Comparison of ENCODE assay signal across 31 cellular contexts in the genomic region with DNA sequence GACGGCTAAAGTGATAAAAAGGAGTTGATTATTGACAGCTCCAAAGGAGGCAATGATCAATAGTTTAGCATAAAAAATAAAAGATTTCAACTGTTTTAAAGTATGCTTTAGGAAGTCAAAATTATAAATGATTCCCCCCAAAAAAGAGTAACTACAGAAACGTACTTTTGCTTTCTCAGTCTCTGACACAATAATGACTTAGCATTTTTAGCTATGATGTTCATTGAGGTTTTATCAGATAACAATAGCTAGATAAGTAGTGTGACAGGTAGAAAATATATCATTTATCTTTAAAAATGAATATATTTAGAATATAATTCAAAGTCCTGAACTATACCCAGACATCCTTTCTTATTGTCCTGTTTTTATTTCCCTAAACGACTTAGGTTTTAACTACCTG.
DNase-seq lines count a peak whose midpoint lies in the region; ATAC-seq, FAIRE-seq and TF ChIP-seq lines count a peak whose summit lies in the region.
"Had no signal": no experiment of that assay in that cellular context is flagged by ENCODE, and none has a peak within 500 bp of the region (broad histone marks: within the 10 kb centered on the region; RNA-seq: fewer than 3 reads in every experiment).

No MANE protein-coding gene starts in this region.

- no peak for TF ChIP-seq CTCF in K562 (IDR thresholded peaks at IDR 0.05 in 2 of 3, conservative IDR thresholded peaks at IDR 0.05 in 1 of 3; ENCODE audit: insufficient read depth in 2 of 3, low read depth in 1 of 3, low read length in 3 of 3)
- TF ChIP-seq CTCF in osteoblast (IDR thresholded peaks at IDR 0.05; ENCODE audit: extremely low read depth, low read depth, low read length), result no peak

- FAIRE-seq in K562 (lab: Jason Lieb, UNC), result no peak
- FAIRE-seq: A204.1, A549, D721Med had no signal

- no peak for TF ChIP-seq EP300 in K562 (IDR thresholded peaks at IDR 0.05; ENCODE audit: low read length)

- no peak for TF ChIP-seq RAD21 in K562 (CRISPR knock-in tag; conservative IDR thresholded peaks at IDR 0.05 in 1 of 2, IDR thresholded peaks at IDR 0.05 in 1 of 2)

- H3K36me3 ChIP-seq in K562 (ENCODE audit: control insufficient read depth, insufficient read depth, low read length) (peaks cover 4% of the 10 kb centered on the region; the same call in 1 of the 3 replicates), osteoblast (ENCODE audit: insufficient read depth, low read length) (no peaks in the 10 kb centered on the region)
- H3K36me3 ChIP-seq: BE2C; BLaER1; BLaER1 treated with 17β-estradiol and CSF1 and Interleukin-3, amounts not matched to agents 10 nM and 100 nM had no signal

- DNase-seq in K562 (ENCODE audit: extremely low read depth in 1 of 4, low spot score in 3 of 4) (no peak), osteoblast (ENCODE audit: insufficient read length, low spot score, missing footprints) (peak; percentile 43), NCI-H2029 treated with DMSO at 0.1 percent for 48 hours (lab: John Stamatoyannopoulos, UW) (no peak), SK-N-DZ (ENCODE audit: low spot score) (no peak)
- DNase-seq: 8988T; ACHN; AML-193; BE2C; C1 segment of cervical spinal cord; Caco-2; Calu3; CD4-positive, alpha-beta memory T cell; CD4-positive, alpha-beta T cell; CD4-positive, CD25-positive, alpha-beta regulatory T cell; CD8-positive, alpha-beta memory T cell; CD8-positive, alpha-beta T cell; COR-L47; DMS 273 treated with DMSO at 0.1 percent for 48 hours; DMS153; DMS53; DMS79; DMS79 treated with DMSO at 0.1 percent for 48 hours; DND-41; EL had no signal

- ATAC-seq in K562, result no peak
- ATAC-seq: A549; CD8-positive, alpha-beta T cell had no signal

- TF ChIP-seq POLR2A in K562 (conservative IDR thresholded peaks at IDR 0.05), result no peak

- intact Hi-C loops in K562 (cut with micrococcal nuclease), result no loop called here

- POLR2A ChIA-PET in K562 (lab: Yijun Ruan, JAX), result no interaction called here

- WGBS in K562 (ENCODE audit: insufficient coverage, low coverage, missing lambda C conversion rate), result 60% methylated on average over 3 of the region's 3 CpGs

- H3K9me3 ChIP-seq in K562 (replicated peaks; ENCODE audit: control insufficient read depth, insufficient read depth, low read depth, low read length) (peaks cover 7% of the 10 kb centered on the region), osteoblast (ENCODE audit: low read depth, low read length) (peaks cover 3% of the 10 kb centered on the region)
- H3K9me3 ChIP-seq: BE2C, Caco-2 had no signal

- no peak overlapping the region for H3K4me2 ChIP-seq in K562 (ENCODE audit: insufficient read depth, low read length)
- H3K4me2 ChIP-seq in osteoblast (ENCODE audit: insufficient read depth, low read length), result no peak overlapping the region
- H3K4me2 ChIP-seq: A549; BLaER1; BLaER1 treated with 17β-estradiol and CSF1 and Interleukin-3, amounts not matched to agents 10 nM and 100 nM had no signal

- H3K4me1 ChIP-seq in K562 (replicated peaks in 1 of 2; ENCODE audit: control insufficient read depth in 2 of 2, insufficient read depth in 2 of 2, low read length in 2 of 2) (no peaks in the 10 kb centered on the region), osteoblast (ENCODE audit: insufficient read depth, low read length) (no peaks in the 10 kb centered on the region)
- H3K4me1 ChIP-seq: A549; BE2C; BLaER1; BLaER1 treated with 17β-estradiol and CSF1 and Interleukin-3, amounts not matched to agents 10 nM and 100 nM; Caco-2 had no signal

- H3K27me3 ChIP-seq in K562 (ENCODE audit: control insufficient read depth in 2 of 2, insufficient read depth in 2 of 2, low read length in 2 of 2) (no peaks in the 10 kb centered on the region), osteoblast (ENCODE audit: insufficient read depth, low read length) (no peaks in the 10 kb centered on the region)
- H3K27me3 ChIP-seq: BE2C; BLaER1; BLaER1 treated with 17β-estradiol and CSF1 and Interleukin-3, amounts not matched to agents 10 nM and 100 nM had no signal

- no peak overlapping the region for H3K27ac ChIP-seq in K562 (ENCODE audit: extremely low read depth, low read depth, low read length)
- no peak overlapping the region for H3K27ac ChIP-seq in osteoblast (ENCODE audit: low read depth, low read length)
- H3K27ac ChIP-seq: 22Rv1; A549; BLaER1; BLaER1 treated with 17β-estradiol and CSF1 and Interleukin-3, amounts not matched to agents 10 nM and 100 nM; C4-2B had no signal

- H4K20me1 ChIP-seq in K562 (replicated peaks; ENCODE audit: control insufficient read depth, insufficient read depth, low read length) (no peaks in the 10 kb centered on the region), osteoblast (ENCODE audit: insufficient read depth, low read length) (no peaks in the 10 kb centered on the region)
- H4K20me1 ChIP-seq: BLaER1; BLaER1 treated with 17β-estradiol and CSF1 and Interleukin-3, amounts not matched to agents 10 nM and 100 nM had no signal

- no peak overlapping the region for H3K9ac ChIP-seq in K562 (ENCODE audit: insufficient read depth in 1 of 2, low read depth in 2 of 2, low read length in 2 of 2)
- H3K9ac ChIP-seq: BLaER1; BLaER1 treated with 17β-estradiol and CSF1 and Interleukin-3, amounts not matched to agents 10 nM and 100 nM had no signal

- no peaks in the 10 kb centered on the region for H3K9me1 ChIP-seq in K562 (ENCODE audit: control insufficient read depth, insufficient read depth, low read length)

- H3K4me3 ChIP-seq in K562, result no peak overlapping the region
- H3K4me3 ChIP-seq in osteoblast (ENCODE audit: insufficient read depth, low read length), result no peak overlapping the region
- H3K4me3 ChIP-seq: A549; BLaER1; BLaER1 treated with 17β-estradiol and CSF1 and Interleukin-3, amounts not matched to agents 10 nM and 100 nM had no signal

- BruUV-seq in K562 (replicated peaks; lab: Mats Ljungman, UMichigan), result no TSS peak

- CTCF ChIA-PET in K562 (lab: Yijun Ruan, JAX; ENCODE audit: low intra/inter-chr PET ratio), result no interaction called here

- no peaks in the 10 kb centered on the region for H3K79me2 ChIP-seq in K562 (ENCODE audit: control insufficient read depth, insufficient read depth, low read length)
- no peaks in the 10 kb centered on the region for H3K79me2 ChIP-seq in osteoblast (ENCODE audit: insufficient read depth, low read length)

- in situ Hi-C loops in K562 (cut with MboI), result no loop called here

- H2AFZ ChIP-seq in K562 (ENCODE audit: low read depth, low read length) (no peak overlapping the region), osteoblast (ENCODE audit: low read length) (no peak overlapping the region)

TF ChIP-seq in K562, 482 proteins besides CTCF, POLR2A, EP300 and RAD21:
- TF ChIP-seq, protein P1, sequence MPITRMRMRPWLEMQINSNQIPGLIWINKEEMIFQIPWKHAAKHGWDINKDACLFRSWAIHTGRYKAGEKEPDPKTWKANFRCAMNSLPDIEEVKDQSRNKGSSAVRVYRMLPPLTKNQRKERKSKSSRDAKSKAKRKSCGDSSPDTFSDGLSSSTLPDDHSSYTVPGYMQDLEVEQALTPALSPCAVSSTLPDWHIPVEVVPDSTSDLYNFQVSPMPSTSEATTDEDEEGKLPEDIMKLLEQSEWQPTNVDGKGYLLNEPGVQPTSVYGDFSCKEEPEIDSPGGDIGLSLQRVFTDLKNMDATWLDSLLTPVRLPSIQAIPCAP (CRISPR knock-in tag; IDR thresholded peaks at IDR 0.05; ENCODE audit: borderline replicate concordance), result no peak
- TF ChIP-seq RBM25 (IDR thresholded peaks at IDR 0.05; ENCODE audit: low read depth, low read length, severe bottlenecking) (no peak), MAFG (tag; conservative IDR thresholded peaks at IDR 0.05) (peak; percentile 67), NFE2L1 (tag; IDR thresholded peaks at IDR 0.05; ENCODE audit: borderline replicate concordance, low read depth) (peak; percentile 30; the same call in 1 of the 2 replicates), ZNF316 (IDR thresholded peaks at IDR 0.05) (peak; percentile 69), C11orf30 (IDR thresholded peaks at IDR 0.05; ENCODE audit: low read depth) (peak; percentile 55), NFE2 (IDR thresholded peaks at IDR 0.05; ENCODE audit: low read depth) (peak; percentile 74)
